In the genomic region with DNA sequence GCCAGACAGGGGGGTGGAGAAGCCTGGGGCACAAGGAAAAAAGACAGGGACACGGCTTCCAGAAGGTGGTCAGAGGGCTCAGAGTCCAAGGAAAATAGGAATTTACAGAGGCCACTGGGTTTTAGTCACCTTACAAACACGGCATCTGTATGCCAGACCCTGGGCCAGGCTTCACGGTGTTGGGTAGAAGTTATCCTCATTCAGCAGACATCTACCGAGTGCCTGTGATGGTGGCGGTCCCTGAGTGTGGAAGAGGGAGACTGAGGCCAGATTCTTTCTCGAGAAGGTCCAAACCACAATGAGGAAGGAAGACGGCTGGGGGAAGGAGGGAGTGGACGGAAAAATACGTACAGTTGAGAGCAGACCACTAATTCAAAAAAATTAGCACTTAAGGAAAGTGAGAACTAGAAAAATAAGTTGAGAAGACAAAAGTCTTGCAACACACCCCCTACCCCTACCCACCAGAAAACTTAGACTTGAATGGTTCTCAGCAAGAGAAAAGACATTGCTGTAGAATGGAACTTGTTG, we compare ENCODE assay signal across 8 cellular contexts. TPM values are rescaled to one million over a fixed set of nuclear protein-coding genes. Genes with fewer than 3 reads are reported as not detected.
DNase-seq lines count a peak whose midpoint lies in the region; ATAC-seq and TF ChIP-seq lines count a peak whose summit lies in the region.

No MANE protein-coding gene starts in this region.

- 0 out of 2 replicates have a peak overlapping the region, but pooled peaks have one; percentile 27 for H3K27ac ChIP-seq in GM23248
- no peak overlapping the region for H3K27ac ChIP-seq in RWPE2 (ENCODE audit: poor library complexity, severe bottlenecking)
- H3K27ac ChIP-seq in esophagus (ENCODE audit: low read depth in 2 of 2, low read length in 1 of 2), result peak overlapping the region; percentile 92 to 93
- peak overlapping the region; percentile 98 for H3K27ac ChIP-seq in rectal smooth muscle tissue (ENCODE audit: low read depth, low read length)

- H3K9me2 ChIP-seq in GM23248 (ENCODE audit: insufficient read depth), result no peaks in the 10 kb centered on the region

- H3K4me1 ChIP-seq in GM23248 (ENCODE audit: insufficient read depth), result 0 out of 2 replicates have a peak, but pooled peaks cover 3% of the 10 kb centered on the region
- H3K4me1 ChIP-seq in RWPE2 (ENCODE audit: insufficient read depth, poor library complexity, severe bottlenecking), result peaks cover 20% of the 10 kb centered on the region
- peaks cover 4 to 10% of the 10 kb centered on the region in 2 donors for H3K4me1 ChIP-seq in esophagus (ENCODE audit: control insufficient read depth in 2 of 2, insufficient read depth in 2 of 2, low read length in 1 of 2)
- peaks cover 19% of the 10 kb centered on the region for H3K4me1 ChIP-seq in rectal smooth muscle tissue (ENCODE audit: control insufficient read depth, insufficient read depth, low read length)

- H3K27me3 ChIP-seq in GM23248 (replicated peaks; ENCODE audit: insufficient read depth), result peaks cover 2% of the 10 kb centered on the region; the same call in 1 of the 2 replicates
- no peaks in the 10 kb centered on the region for H3K27me3 ChIP-seq in RWPE2 (ENCODE audit: insufficient read depth, poor library complexity, severe bottlenecking)
- H3K27me3 ChIP-seq in esophagus (ENCODE audit: control insufficient read depth in 1 of 2, insufficient read depth in 2 of 2, low read length in 2 of 2), result no peaks in the 10 kb centered on the region
- no peaks in the 10 kb centered on the region for H3K27me3 ChIP-seq in rectal smooth muscle tissue (ENCODE audit: control insufficient read depth, insufficient read depth, low read length)

- no peaks in the 10 kb centered on the region for H3K79me2 ChIP-seq in GM23248 (ENCODE audit: insufficient read depth)

- H3K4me3 ChIP-seq in GM23248, result peak overlapping the region; percentile 84
- peak overlapping the region; percentile 83 for H3K4me3 ChIP-seq in RWPE2 (ENCODE audit: severe bottlenecking)
- peak overlapping the region in 1 of 2 donors; percentile 64 for H3K4me3 ChIP-seq in esophagus (ENCODE audit: low read depth in 1 of 2, low read length in 2 of 2)
- H3K4me3 ChIP-seq in rectal smooth muscle tissue (ENCODE audit: low read length), result peak overlapping the region; percentile 80

- WGBS in GM23248 (ENCODE audit: low coverage in 1 of 2, low lambda C conversion rate in 2 of 2, missing lambda C conversion rate in 2 of 2), 2 experiments, result 82 to 85% methylated on average over 9 of the region's 9 CpGs
- WGBS in esophagus, 2 donors, result 77 to 80% methylated on average over 9 of the region's 9 CpGs

- in situ Hi-C loops in GM23248 (cut with MboI), result no loop called here

- H3K36me3 ChIP-seq in GM23248 (ENCODE audit: low read depth) (no peaks in the 10 kb centered on the region), RWPE2 (ENCODE audit: low read depth) (peaks cover 21% of the 10 kb centered on the region), esophagus (ENCODE audit: control insufficient read depth in 2 of 2, insufficient read depth in 2 of 2, low read length in 1 of 2) (peaks cover 7 to 8% of the 10 kb centered on the region in 2 donors), rectal smooth muscle tissue (ENCODE audit: control insufficient read depth, insufficient read depth, low read length) (peaks cover 17% of the 10 kb centered on the region)

- DNase-seq in GM23248 (no peak), RWPE2 (ENCODE audit: low spot score) (no peak), GM19240 (ENCODE audit: insufficient read length, low spot score) (no peak)

- H3K9me3 ChIP-seq in GM23248 (ENCODE audit: low read depth) (no peaks in the 10 kb centered on the region), RWPE2 (ENCODE audit: severe bottlenecking) (no peaks in the 10 kb centered on the region), esophagus (ENCODE audit: control insufficient read depth in 2 of 2, insufficient read depth in 1 of 2, low read depth in 1 of 2, low read length in 1 of 2) (no peaks in the 10 kb centered on the region)

- H3F3A ChIP-seq in GM23248 (ENCODE audit: insufficient read depth), result no peaks in the 10 kb centered on the region; the same call in 1 of the 2 replicates

- peak overlapping the region; percentile 78 for H3K9ac ChIP-seq in GM23248
- H3K9ac ChIP-seq in rectal smooth muscle tissue (ENCODE audit: low read length), result peak overlapping the region; percentile 96

- H2AFZ ChIP-seq in GM23248, result peak overlapping the region; percentile 87

- no peak for TF ChIP-seq CTCF in RWPE2 (IDR thresholded peaks at IDR 0.05; ENCODE audit: poor library complexity, severe bottlenecking)

- H4K20me1 ChIP-seq in GM23248 (ENCODE audit: insufficient read depth), result no peaks in the 10 kb centered on the region

- no peak for ATAC-seq in RWPE2 (ENCODE audit: low read depth)
- no peak for ATAC-seq in HG03565 (IDR thresholded peaks at IDR 0.05; ENCODE audit: unreplicated experiment)
- no peak for ATAC-seq in GM21526 (IDR thresholded peaks at IDR 0.05; ENCODE audit: low FRiP score, unreplicated experiment)
- no peak for ATAC-seq in GM19397 (IDR thresholded peaks at IDR 0.05; ENCODE audit: unreplicated experiment)

- H3K4me2 ChIP-seq in GM23248 (ENCODE audit: unreplicated experiment), result peak overlapping the region; percentile 74

RNA-seq across cellular contexts. Expression of a gene that starts 0.9 kb away (rescaled TPM):
- 5.0 and 7.8 TPM in 2 replicates for total RNA-seq in GM23248 (2014; rRNA removed; shearing (Covaris generic))
- 7.5 and 7.9 TPM in 2 replicates for polyA plus RNA-seq in GM23248 (2016; fragmentation: Nextera tagmentation; extraction: Ambion mirVana)
- polyA plus RNA-seq in esophagus, result 10 to 100 TPM in 1 of 2 donors, 1 to 10 TPM in 1; 9.4 to 27.3 TPM

RNA-seq across cellular contexts. Expression of a gene that starts 46.5 kb away (rescaled TPM):
- total RNA-seq in GM23248 (2014; rRNA removed; shearing (Covaris generic)), result 12.1 and 14.6 TPM in 2 replicates
- polyA plus RNA-seq in GM23248 (2016; fragmentation: Nextera tagmentation; extraction: Ambion mirVana) (11.2 and 11.4 TPM in 2 replicates), esophagus (1 to 10 TPM; 1.7 to 4.4 TPM)
